Comparison of ENCODE assay signal across 2 cellular contexts in the genomic region with DNA sequence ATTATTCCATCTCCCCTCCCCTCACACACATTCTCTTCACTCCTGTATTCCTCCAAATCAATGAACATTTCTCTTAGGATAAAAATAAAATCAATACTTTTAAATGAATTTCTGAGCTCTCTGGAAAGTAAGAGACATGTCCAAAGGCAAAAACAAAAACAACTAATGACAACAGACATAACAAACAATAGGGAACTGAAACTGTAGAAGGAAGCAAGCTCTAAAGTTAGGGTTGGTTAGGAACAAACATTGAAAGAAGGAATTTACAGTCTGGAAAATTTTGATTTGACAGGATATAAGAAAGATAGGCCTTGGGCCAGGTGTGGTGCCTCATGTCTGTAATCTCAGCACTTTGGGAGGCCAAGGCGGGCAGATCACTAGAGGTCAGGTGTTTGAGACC.
TF ChIP-seq lines count a peak whose summit lies in the region.

No MANE protein-coding gene starts in this region.

TF ChIP-seq in GM23338, 12 proteins besides CTCF, POLR2A, EP300 and RAD21 (continues in another document):
- TF ChIP-seq JUNB (IDR thresholded peaks at IDR 0.05; ENCODE audit: unreplicated experiment) (no peak), NANOG (IDR thresholded peaks at IDR 0.05; ENCODE audit: borderline replicate concordance) (no peak), CREB1 (CRISPR knock-in tag; IDR thresholded peaks at IDR 0.05; ENCODE audit: low read depth) (no peak), EZH2 (IDR thresholded peaks at IDR 0.05; ENCODE audit: low read depth, unreplicated experiment) (no peak), STAT1 (IDR thresholded peaks at IDR 0.05; ENCODE audit: unreplicated experiment) (no peak), EZH2phosphoT487 (IDR thresholded peaks at IDR 0.05; ENCODE audit: unreplicated experiment) (no peak), ZNF331 (CRISPR knock-in tag; IDR thresholded peaks at IDR 0.05; ENCODE audit: low read depth) (no peak), ZNF114 (CRISPR knock-in tag; IDR thresholded peaks at IDR 0.05) (no peak)
- TF ChIP-seq, protein P1, sequence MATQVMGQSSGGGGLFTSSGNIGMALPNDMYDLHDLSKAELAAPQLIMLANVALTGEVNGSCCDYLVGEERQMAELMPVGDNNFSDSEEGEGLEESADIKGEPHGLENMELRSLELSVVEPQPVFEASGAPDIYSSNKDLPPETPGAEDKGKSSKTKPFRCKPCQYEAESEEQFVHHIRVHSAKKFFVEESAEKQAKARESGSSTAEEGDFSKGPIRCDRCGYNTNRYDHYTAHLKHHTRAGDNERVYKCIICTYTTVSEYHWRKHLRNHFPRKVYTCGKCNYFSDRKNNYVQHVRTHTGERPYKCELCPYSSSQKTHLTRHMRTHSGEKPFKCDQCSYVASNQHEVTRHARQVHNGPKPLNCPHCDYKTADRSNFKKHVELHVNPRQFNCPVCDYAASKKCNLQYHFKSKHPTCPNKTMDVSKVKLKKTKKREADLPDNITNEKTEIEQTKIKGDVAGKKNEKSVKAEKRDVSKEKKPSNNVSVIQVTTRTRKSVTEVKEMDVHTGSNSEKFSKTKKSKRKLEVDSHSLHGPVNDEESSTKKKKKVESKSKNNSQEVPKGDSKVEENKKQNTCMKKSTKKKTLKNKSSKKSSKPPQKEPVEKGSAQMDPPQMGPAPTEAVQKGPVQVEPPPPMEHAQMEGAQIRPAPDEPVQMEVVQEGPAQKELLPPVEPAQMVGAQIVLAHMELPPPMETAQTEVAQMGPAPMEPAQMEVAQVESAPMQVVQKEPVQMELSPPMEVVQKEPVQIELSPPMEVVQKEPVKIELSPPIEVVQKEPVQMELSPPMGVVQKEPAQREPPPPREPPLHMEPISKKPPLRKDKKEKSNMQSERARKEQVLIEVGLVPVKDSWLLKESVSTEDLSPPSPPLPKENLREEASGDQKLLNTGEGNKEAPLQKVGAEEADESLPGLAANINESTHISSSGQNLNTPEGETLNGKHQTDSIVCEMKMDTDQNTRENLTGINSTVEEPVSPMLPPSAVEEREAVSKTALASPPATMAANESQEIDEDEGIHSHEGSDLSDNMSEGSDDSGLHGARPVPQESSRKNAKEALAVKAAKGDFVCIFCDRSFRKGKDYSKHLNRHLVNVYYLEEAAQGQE (IDR thresholded peaks at IDR 0.05; ENCODE audit: unreplicated experiment) = no peak
- TF ChIP-seq, protein P2, sequence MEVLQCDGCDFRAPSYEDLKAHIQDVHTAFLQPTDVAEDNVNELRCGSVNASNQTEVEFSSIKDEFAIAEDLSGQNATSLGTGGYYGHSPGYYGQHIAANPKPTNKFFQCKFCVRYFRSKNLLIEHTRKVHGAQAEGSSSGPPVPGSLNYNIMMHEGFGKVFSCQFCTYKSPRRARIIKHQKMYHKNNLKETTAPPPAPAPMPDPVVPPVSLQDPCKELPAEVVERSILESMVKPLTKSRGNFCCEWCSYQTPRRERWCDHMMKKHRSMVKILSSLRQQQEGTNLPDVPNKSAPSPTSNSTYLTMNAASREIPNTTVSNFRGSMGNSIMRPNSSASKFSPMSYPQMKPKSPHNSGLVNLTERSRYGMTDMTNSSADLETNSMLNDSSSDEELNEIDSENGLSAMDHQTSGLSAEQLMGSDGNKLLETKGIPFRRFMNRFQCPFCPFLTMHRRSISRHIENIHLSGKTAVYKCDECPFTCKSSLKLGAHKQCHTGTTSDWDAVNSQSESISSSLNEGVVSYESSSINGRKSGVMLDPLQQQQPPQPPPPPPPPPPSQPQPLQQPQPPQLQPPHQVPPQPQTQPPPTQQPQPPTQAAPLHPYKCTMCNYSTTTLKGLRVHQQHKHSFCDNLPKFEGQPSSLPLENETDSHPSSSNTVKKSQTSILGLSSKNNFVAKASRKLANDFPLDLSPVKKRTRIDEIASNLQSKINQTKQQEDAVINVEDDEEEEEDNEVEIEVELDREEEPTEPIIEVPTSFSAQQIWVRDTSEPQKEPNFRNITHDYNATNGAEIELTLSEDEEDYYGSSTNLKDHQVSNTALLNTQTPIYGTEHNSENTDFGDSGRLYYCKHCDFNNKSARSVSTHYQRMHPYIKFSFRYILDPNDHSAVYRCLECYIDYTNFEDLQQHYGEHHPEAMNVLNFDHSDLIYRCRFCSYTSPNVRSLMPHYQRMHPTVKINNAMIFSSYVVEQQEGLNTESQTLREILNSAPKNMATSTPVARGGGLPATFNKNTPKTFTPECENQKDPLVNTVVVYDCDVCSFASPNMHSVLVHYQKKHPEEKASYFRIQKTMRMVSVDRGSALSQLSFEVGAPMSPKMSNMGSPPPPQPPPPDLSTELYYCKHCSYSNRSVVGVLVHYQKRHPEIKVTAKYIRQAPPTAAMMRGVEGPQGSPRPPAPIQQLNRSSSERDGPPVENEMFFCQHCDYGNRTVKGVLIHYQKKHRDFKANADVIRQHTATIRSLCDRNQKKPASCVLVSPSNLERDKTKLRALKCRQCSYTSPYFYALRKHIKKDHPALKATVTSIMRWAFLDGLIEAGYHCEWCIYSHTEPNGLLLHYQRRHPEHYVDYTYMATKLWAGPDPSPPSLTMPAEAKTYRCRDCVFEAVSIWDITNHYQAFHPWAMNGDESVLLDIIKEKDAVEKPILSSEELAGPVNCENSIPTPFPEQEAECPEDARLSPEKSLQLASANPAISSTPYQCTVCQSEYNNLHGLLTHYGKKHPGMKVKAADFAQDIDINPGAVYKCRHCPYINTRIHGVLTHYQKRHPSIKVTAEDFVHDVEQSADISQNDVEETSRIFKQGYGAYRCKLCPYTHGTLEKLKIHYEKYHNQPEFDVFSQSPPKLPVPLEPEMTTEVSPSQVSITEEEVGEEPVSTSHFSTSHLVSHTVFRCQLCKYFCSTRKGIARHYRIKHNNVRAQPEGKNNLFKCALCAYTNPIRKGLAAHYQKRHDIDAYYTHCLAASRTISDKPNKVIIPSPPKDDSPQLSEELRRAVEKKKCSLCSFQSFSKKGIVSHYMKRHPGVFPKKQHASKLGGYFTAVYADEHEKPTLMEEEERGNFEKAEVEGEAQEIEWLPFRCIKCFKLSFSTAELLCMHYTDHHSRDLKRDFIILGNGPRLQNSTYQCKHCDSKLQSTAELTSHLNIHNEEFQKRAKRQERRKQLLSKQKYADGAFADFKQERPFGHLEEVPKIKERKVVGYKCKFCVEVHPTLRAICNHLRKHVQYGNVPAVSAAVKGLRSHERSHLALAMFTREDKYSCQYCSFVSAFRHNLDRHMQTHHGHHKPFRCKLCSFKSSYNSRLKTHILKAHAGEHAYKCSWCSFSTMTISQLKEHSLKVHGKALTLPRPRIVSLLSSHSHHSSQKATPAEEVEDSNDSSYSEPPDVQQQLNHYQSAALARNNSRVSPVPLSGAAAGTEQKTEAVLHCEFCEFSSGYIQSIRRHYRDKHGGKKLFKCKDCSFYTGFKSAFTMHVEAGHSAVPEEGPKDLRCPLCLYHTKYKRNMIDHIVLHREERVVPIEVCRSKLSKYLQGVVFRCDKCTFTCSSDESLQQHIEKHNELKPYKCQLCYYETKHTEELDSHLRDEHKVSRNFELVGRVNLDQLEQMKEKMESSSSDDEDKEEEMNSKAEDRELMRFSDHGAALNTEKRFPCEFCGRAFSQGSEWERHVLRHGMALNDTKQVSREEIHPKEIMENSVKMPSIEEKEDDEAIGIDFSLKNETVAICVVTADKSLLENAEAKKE (CRISPR knock-in tag; IDR thresholded peaks at IDR 0.05) = no peak

TF ChIP-seq in WTC11, 78 proteins besides CTCF, POLR2A, EP300 and RAD21 (continued from another document):
- TF ChIP-seq, protein P3, sequence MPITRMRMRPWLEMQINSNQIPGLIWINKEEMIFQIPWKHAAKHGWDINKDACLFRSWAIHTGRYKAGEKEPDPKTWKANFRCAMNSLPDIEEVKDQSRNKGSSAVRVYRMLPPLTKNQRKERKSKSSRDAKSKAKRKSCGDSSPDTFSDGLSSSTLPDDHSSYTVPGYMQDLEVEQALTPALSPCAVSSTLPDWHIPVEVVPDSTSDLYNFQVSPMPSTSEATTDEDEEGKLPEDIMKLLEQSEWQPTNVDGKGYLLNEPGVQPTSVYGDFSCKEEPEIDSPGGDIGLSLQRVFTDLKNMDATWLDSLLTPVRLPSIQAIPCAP (CRISPR knock-in tag; IDR thresholded peaks at IDR 0.05) = no peak
- TF ChIP-seq ZNF396 (CRISPR knock-in tag; IDR thresholded peaks at IDR 0.05; ENCODE audit: borderline replicate concordance) (no peak), RELA (CRISPR knock-in tag; IDR thresholded peaks at IDR 0.05; ENCODE audit: borderline replicate concordance) (no peak), CREB1 (CRISPR knock-in tag; IDR thresholded peaks at IDR 0.05) (no peak), ZNF416 (CRISPR knock-in tag; IDR thresholded peaks at IDR 0.05) (no peak), NR3C1 (CRISPR knock-in tag; conservative IDR thresholded peaks at IDR 0.05; ENCODE audit: low read depth) (no peak), ATF1 (CRISPR knock-in tag; IDR thresholded peaks at IDR 0.05) (no peak), HMGA2 (CRISPR knock-in tag; IDR thresholded peaks at IDR 0.05) (no peak), SP1 (CRISPR knock-in tag; conservative IDR thresholded peaks at IDR 0.05) (no peak), TCF7 (CRISPR knock-in tag; IDR thresholded peaks at IDR 0.05; ENCODE audit: low read depth) (no peak), MXD4 (CRISPR knock-in tag; IDR thresholded peaks at IDR 0.05; ENCODE audit: borderline replicate concordance) (no peak), NR1H2 (CRISPR knock-in tag; IDR thresholded peaks at IDR 0.05) (no peak), IRF2 (CRISPR knock-in tag; IDR thresholded peaks at IDR 0.05; ENCODE audit: borderline replicate concordance, low read depth) (no peak)
- TF ChIP-seq, protein P4, sequence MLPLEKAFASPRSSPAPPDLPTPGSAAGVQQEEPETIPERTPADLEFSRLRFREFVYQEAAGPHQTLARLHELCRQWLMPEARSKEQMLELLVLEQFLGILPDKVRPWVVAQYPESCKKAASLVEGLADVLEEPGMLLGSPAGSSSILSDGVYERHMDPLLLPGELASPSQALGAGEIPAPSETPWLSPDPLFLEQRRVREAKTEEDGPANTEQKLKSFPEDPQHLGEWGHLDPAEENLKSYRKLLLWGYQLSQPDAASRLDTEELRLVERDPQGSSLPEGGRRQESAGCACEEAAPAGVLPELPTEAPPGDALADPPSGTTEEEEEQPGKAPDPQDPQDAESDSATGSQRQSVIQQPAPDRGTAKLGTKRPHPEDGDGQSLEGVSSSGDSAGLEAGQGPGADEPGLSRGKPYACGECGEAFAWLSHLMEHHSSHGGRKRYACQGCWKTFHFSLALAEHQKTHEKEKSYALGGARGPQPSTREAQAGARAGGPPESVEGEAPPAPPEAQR (CRISPR knock-in tag; IDR thresholded peaks at IDR 0.05) = no peak
- TF ChIP-seq, protein P5, sequence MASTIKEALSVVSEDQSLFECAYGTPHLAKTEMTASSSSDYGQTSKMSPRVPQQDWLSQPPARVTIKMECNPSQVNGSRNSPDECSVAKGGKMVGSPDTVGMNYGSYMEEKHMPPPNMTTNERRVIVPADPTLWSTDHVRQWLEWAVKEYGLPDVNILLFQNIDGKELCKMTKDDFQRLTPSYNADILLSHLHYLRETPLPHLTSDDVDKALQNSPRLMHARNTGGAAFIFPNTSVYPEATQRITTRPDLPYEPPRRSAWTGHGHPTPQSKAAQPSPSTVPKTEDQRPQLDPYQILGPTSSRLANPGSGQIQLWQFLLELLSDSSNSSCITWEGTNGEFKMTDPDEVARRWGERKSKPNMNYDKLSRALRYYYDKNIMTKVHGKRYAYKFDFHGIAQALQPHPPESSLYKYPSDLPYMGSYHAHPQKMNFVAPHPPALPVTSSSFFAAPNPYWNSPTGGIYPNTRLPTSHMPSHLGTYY (CRISPR knock-in tag; IDR thresholded peaks at IDR 0.05) = no peak
- TF ChIP-seq, protein P6, sequence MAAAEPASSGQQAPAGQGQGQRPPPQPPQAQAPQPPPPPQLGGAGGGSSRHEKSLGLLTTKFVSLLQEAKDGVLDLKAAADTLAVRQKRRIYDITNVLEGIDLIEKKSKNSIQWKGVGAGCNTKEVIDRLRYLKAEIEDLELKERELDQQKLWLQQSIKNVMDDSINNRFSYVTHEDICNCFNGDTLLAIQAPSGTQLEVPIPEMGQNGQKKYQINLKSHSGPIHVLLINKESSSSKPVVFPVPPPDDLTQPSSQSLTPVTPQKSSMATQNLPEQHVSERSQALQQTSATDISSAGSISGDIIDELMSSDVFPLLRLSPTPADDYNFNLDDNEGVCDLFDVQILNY (CRISPR knock-in tag; IDR thresholded peaks at IDR 0.05) = no peak
